In genomic region chr16:66882702-66883101, GRCh38 we compare ENCODE assay signal across 23 cellular contexts. TPM values are rescaled to one million over a fixed set of nuclear protein-coding genes. Genes with fewer than 3 reads are reported as not detected.
"Had no signal": no experiment of that assay in that cellular context is flagged by ENCODE, and none has a peak within 500 bp of the region (broad histone marks: within the 10 kb centered on the region; RNA-seq: fewer than 3 reads in every experiment).

No MANE protein-coding gene starts in this region.

- ATAC-seq: left lung; stimulated activated naive CD8-positive, alpha-beta T cell treated with anti-CD3 and anti-CD28 coated beads, Interleukin-15, amount 100 ng/mL, for 72 hours had no signal

- DNase-seq: activated B cell treated with CpG ODN at 0.5 μM for 24 hours; activated CD4-positive, alpha-beta T cell treated with anti-CD3 and anti-CD28 coated beads for 4 hours; activated naive CD4-positive, alpha-beta T cell treated with anti-CD3 and anti-CD28 coated beads for 36 hours; activated T-cell treated with anti-CD3 and anti-CD28 coated beads for 4 hours; adrenal gland; left lung; SK-N-SH; stimulated activated CD4-positive, alpha-beta T cell treated with anti-CD3 and anti-CD28 coated beads, Interleukin-2, amount 100 ng/mL, for 24 hours; stimulated activated naive CD8-positive, alpha-beta T cell treated with anti-CD3 and anti-CD28 coated beads, Interleukin-15, amount 100 ng/mL, for 72 hours had no signal

- H3K27ac ChIP-seq: adrenal gland, breast epithelium, left lung, neural progenitor cell, right atrium auricular region had no signal

- H3K4me3 ChIP-seq: adrenal gland, breast epithelium, coronary artery, neural progenitor cell, right atrium auricular region had no signal

- H3K4me3 Mint-ChIP-seq: activated B cell treated with CpG ODN at 0.5 μM for 24 hours had no signal

- H3K9me3 ChIP-seq: adrenal gland, breast epithelium, left lung, right atrium auricular region, SK-N-SH had no signal

- H3K27ac Mint-ChIP-seq: activated B cell treated with CpG ODN at 0.5 μM for 24 hours; activated naive CD4-positive, alpha-beta T cell treated with anti-CD3 and anti-CD28 coated beads for 36 hours; activated T-helper 2 cell treated with anti-CD3 and anti-CD28 coated beads, Interferon-gamma antibody, Interleukin-2, Interleukin-4, amounts not matched to agents 10 μg/mL and 5 μg/mL and 100 μg/mL, durations not matched to agents 14 hours and 24 hours and 36 hours; neural progenitor cell; progenitor cell of endocrine pancreas; stimulated activated naive CD8-positive, alpha-beta T cell treated with anti-CD3 and anti-CD28 coated beads, Interleukin-15, amount 100 ng/mL, for 72 hours had no signal

- H3K9me3 Mint-ChIP-seq: activated B cell treated with CpG ODN at 0.5 μM for 24 hours; activated naive CD4-positive, alpha-beta T cell treated with anti-CD3 and anti-CD28 coated beads for 36 hours; activated T-helper 2 cell treated with anti-CD3 and anti-CD28 coated beads, Interferon-gamma antibody, Interleukin-2, Interleukin-4, amounts not matched to agents 10 μg/mL and 5 μg/mL and 100 μg/mL, durations not matched to agents 14 hours and 24 hours and 36 hours; neural progenitor cell; stimulated activated naive CD8-positive, alpha-beta T cell treated with anti-CD3 and anti-CD28 coated beads, Interleukin-15, amount 100 ng/mL, for 72 hours; T-helper 2 cell treated with Interferon-gamma antibody and Interleukin-4, amounts not matched to agents 5 μg/mL and 100 μg/mL, for 36 hours had no signal

- H3K27me3 Mint-ChIP-seq: activated B cell treated with CpG ODN at 0.5 μM for 24 hours; stimulated activated naive CD8-positive, alpha-beta T cell treated with anti-CD3 and anti-CD28 coated beads, Interleukin-15, amount 100 ng/mL, for 72 hours had no signal

- H3K36me3 ChIP-seq: breast epithelium had no signal

- H3K27me3 ChIP-seq: adrenal gland, breast epithelium, right atrium auricular region had no signal

RNA-seq across cellular contexts. Expression of gene CDH16, which starts 36.0 kb away (rescaled TPM):
- total RNA-seq: activated B cell treated with CpG ODN at 0.5 μM for 24 hours; activated naive CD4-positive, alpha-beta T cell treated with anti-CD3 and anti-CD28 coated beads for 36 hours; activated T-helper 2 cell treated with anti-CD3 and anti-CD28 coated beads, Interferon-gamma antibody, Interleukin-2, Interleukin-4, amounts not matched to agents 10 μg/mL and 5 μg/mL and 100 μg/mL, durations not matched to agents 14 hours and 24 hours and 36 hours; astrocyte; breast epithelium; frontal cortex; osteoblast; progenitor cell of endocrine pancreas; skeletal muscle tissue; temporal lobe; ureter had no signal

RNA-seq across cellular contexts. Expression of gene CA7, which starts 38.5 kb away (rescaled TPM):
- total RNA-seq: activated B cell treated with CpG ODN at 0.5 μM for 24 hours; activated naive CD4-positive, alpha-beta T cell treated with anti-CD3 and anti-CD28 coated beads for 36 hours; adrenal gland; astrocyte; frontal cortex; kidney epithelial cell; left lung; osteoblast; progenitor cell of endocrine pancreas; right atrium auricular region; skeletal muscle tissue; temporal lobe; ureter had no signal

RNA-seq across cellular contexts. Expression of gene RRAD, which starts 42.6 kb away (rescaled TPM):
- total RNA-seq: activated B cell treated with CpG ODN at 0.5 μM for 24 hours had no signal
